In genomic region chr10:50738974-50739617, GRCh38 we compare ENCODE assay signal across 8 cellular contexts. TPM values are rescaled to one million over a fixed set of nuclear protein-coding genes. Genes with fewer than 3 reads are reported as not detected.
DNase-seq lines count a peak whose midpoint lies in the region; ATAC-seq and TF ChIP-seq lines count a peak whose summit lies in the region.
"Not testable (repeated sequence)": the region's sequence is repeated elsewhere in the genome, so short reads cannot be mapped to it uniquely, and the experiment has no call there.

No MANE protein-coding gene starts in this region.

- not testable (repeated sequence) for H3K9me3 ChIP-seq in BLaER1 treated with 17β-estradiol and CSF1 and Interleukin-3, amounts not matched to agents 10 nM and 100 nM (replicated peaks in 1 of 11); Panc1 (ENCODE audit: control insufficient read depth, insufficient read depth, low read depth, low read length); effector memory CD4-positive, alpha-beta T cell (ENCODE audit: control insufficient read depth, low read length); iPS-15b (ENCODE audit: control insufficient read depth, insufficient read depth, low read length); stomach

- H4K20me1 ChIP-seq in BLaER1 treated with 17β-estradiol and CSF1 and Interleukin-3, amounts not matched to agents 10 nM and 100 nM = not testable (repeated sequence)

- TSS peak; percentile 95 for BruUV-seq in Panc1 (replicated peaks; lab: Mats Ljungman, UMichigan)

- POLR2A ChIA-PET in Panc1 (lab: Charles Lee) = not testable (repeated sequence)

- not testable (repeated sequence) for H3K9me3 Mint-ChIP-seq in activated naive CD4-positive, alpha-beta T cell treated with anti-CD3 and anti-CD28 coated beads, Interleukin-2, amount 50 U/mL, for 24 hours; nephron

- H3K27me3 Mint-ChIP-seq in activated naive CD4-positive, alpha-beta T cell treated with anti-CD3 and anti-CD28 coated beads, Interleukin-2, amount 50 U/mL, for 24 hours = not testable (repeated sequence)
- peaks cover 29% of the 10 kb centered on the region for H3K27me3 Mint-ChIP-seq in nephron (ENCODE audit: low read depth)

- peak overlapping the region; percentile 68 to 81 (median 75); a peak in 21 of 22 replicates for H3K9ac ChIP-seq in BLaER1 treated with 17β-estradiol and CSF1 and Interleukin-3, amounts not matched to agents 10 nM and 100 nM
- H3K9ac ChIP-seq in iPS-15b (ENCODE audit: low read depth, low read length) = peak overlapping the region; percentile 93

- H3K36me3 Mint-ChIP-seq in activated naive CD4-positive, alpha-beta T cell treated with anti-CD3 and anti-CD28 coated beads, Interleukin-2, amount 50 U/mL, for 24 hours; nephron (ENCODE audit: low read depth): not testable (repeated sequence)

- TF ChIP-seq POLR2A in stomach (IDR thresholded peaks at IDR 0.05) = not testable (repeated sequence)

- not testable (repeated sequence) for ATAC-seq in Panc1

- in situ Hi-C loops in Panc1 (cut with HindIII; ENCODE audit: low pct_unique_long_range_greater_than_20kb, low sequenced_read_pairs) = not testable (repeated sequence)

- peak overlapping the region in 10 of 11 experiments; percentile 36 to 68 (median 61); a peak in 17 of 22 replicates for H3K27ac ChIP-seq in BLaER1 treated with 17β-estradiol and CSF1 and Interleukin-3, amounts not matched to agents 10 nM and 100 nM
- H3K27ac ChIP-seq in Panc1 (ENCODE audit: low read length) (peak overlapping the region; percentile 93), stomach (peak overlapping the region; percentile 55 to 86 (median 83))
- peak overlapping the region; percentile 41 for H3K27ac ChIP-seq in effector memory CD4-positive, alpha-beta T cell (ENCODE audit: insufficient read depth, low read length, poor library complexity, severe bottlenecking)

- TF ChIP-seq CTCF in HFF-Myc (IDR thresholded peaks at IDR 0.05; ENCODE audit: low read depth, low read length, missing control alignments); Panc1 (IDR thresholded peaks at IDR 0.05); nephron (IDR thresholded peaks at IDR 0.05; ENCODE audit: unreplicated experiment in 3 of 3); stomach (IDR thresholded peaks at IDR 0.05): not testable (repeated sequence)

- H3K4me3 Mint-ChIP-seq in activated naive CD4-positive, alpha-beta T cell treated with anti-CD3 and anti-CD28 coated beads, Interleukin-2, amount 50 U/mL, for 24 hours = peak overlapping the region; percentile 99
- peak overlapping the region; percentile 95 to 96 (median 96) for H3K4me3 Mint-ChIP-seq in nephron

- not testable (repeated sequence) for TF ChIP-seq EP300 in stomach (IDR thresholded peaks at IDR 0.05)

- CTCF ChIA-PET in Panc1 (lab: Charles Lee) = not testable (repeated sequence)

- peak overlapping the region; percentile 94 for H3K27ac Mint-ChIP-seq in activated naive CD4-positive, alpha-beta T cell treated with anti-CD3 and anti-CD28 coated beads, Interleukin-2, amount 50 U/mL, for 24 hours
- H3K27ac Mint-ChIP-seq in nephron = peak overlapping the region; percentile 92 to 96 (median 94)

- peak overlapping the region; percentile 64 to 86 (median 76) for H3K4me3 ChIP-seq in BLaER1 treated with 17β-estradiol and CSF1 and Interleukin-3, amounts not matched to agents 10 nM and 100 nM
- peak overlapping the region; percentile 85 for H3K4me3 ChIP-seq in HFF-Myc (replicated peaks; ENCODE audit: low read depth, low read length)
- peak overlapping the region; percentile 74 to 96 for H3K4me3 ChIP-seq in Panc1 (ENCODE audit: low read depth in 2 of 2, low read length in 2 of 2)
- H3K4me3 ChIP-seq in effector memory CD4-positive, alpha-beta T cell (ENCODE audit: insufficient read depth, low read depth, low read length, poor library complexity, severe bottlenecking) = peak overlapping the region; percentile 92
- H3K4me3 ChIP-seq in iPS-15b (ENCODE audit: low read depth, low read length) = peak overlapping the region; percentile 91
- H3K4me3 ChIP-seq in stomach = peak overlapping the region; percentile 60 to 87 (median 68)

- H3K27me3 ChIP-seq in BLaER1 treated with 17β-estradiol and CSF1 and Interleukin-3, amounts not matched to agents 10 nM and 100 nM; Panc1 (ENCODE audit: control insufficient read depth, insufficient read depth, low read length); effector memory CD4-positive, alpha-beta T cell (replicated peaks; ENCODE audit: control insufficient read depth, insufficient read depth, low read length, poor library complexity, severe bottlenecking); iPS-15b (ENCODE audit: control insufficient read depth, insufficient read depth, low read length); stomach: not testable (repeated sequence)

- intact Hi-C loops in Panc1 (cut with micrococcal nuclease; ENCODE audit: unreplicated experiment); stomach (cut with DNase I; ENCODE audit: low total_unique reads): not testable (repeated sequence)

- H3K36me3 ChIP-seq in BLaER1 treated with 17β-estradiol and CSF1 and Interleukin-3, amounts not matched to agents 10 nM and 100 nM; Panc1 (ENCODE audit: control insufficient read depth, insufficient read depth, low read length); effector memory CD4-positive, alpha-beta T cell (ENCODE audit: control insufficient read depth, insufficient read depth, low read length); iPS-15b (ENCODE audit: control insufficient read depth, insufficient read depth, low read length); stomach: not testable (repeated sequence)

- H3K4me1 ChIP-seq in BLaER1 treated with 17β-estradiol and CSF1 and Interleukin-3, amounts not matched to agents 10 nM and 100 nM = peaks cover 0 to 16% (median 8%) of the 10 kb centered on the region in 10 experiments; a peak in 11 of 20 replicates
- not testable (repeated sequence) for H3K4me1 ChIP-seq in Panc1 (ENCODE audit: control insufficient read depth, insufficient read depth, low read length); effector memory CD4-positive, alpha-beta T cell (ENCODE audit: control insufficient read depth, insufficient read depth, low read length, poor library complexity, severe bottlenecking); iPS-15b (ENCODE audit: control insufficient read depth, insufficient read depth, low read length)
- peaks cover 4 to 12% (median 8%) of the 10 kb centered on the region in 4 donors for H3K4me1 ChIP-seq in stomach

- peak overlapping the region; percentile 86 to 97 (median 93) for H3K4me2 ChIP-seq in BLaER1 treated with 17β-estradiol and CSF1 and Interleukin-3, amounts not matched to agents 10 nM and 100 nM

- 67 to 72% (median 72%) methylated on average over 23 of the region's 23 CpGs for WGBS in stomach, 5 donors

- peaks cover 36% of the 10 kb centered on the region for H3K4me1 Mint-ChIP-seq in activated naive CD4-positive, alpha-beta T cell treated with anti-CD3 and anti-CD28 coated beads, Interleukin-2, amount 50 U/mL, for 24 hours
- H3K4me1 Mint-ChIP-seq in nephron = not testable (repeated sequence)

- DNase-seq in HFF-Myc (ENCODE audit: extremely low read depth, low read depth); Panc1 (ENCODE audit: low read depth, low spot score); effector memory CD4-positive, alpha-beta T cell; stomach: not testable (repeated sequence)

RNA-seq across cellular contexts. Expression of gene ASAH2B, which starts 0.6 kb away (rescaled TPM):
- total RNA-seq in Panc1 (2021; ENCODE audit: unreplicated experiment) = 3.3 TPM
- 6.5 TPM for polyA plus RNA-seq in Panc1 (2012; ENCODE audit: insufficient read length)
- 1 to 10 TPM in 2 of 5 donors, under 1 TPM in 1, not detected in 2; 0.29 to 8.1 (median 5.1) TPM for total RNA-seq in stomach
- polyA plus RNA-seq in stomach = 1 to 10 TPM; 2.4 to 3.0 (median 2.7) TPM

Comparison
In these comparisons a context has a peak if more than half of its experiments do, and no peak if none do; other contexts are left out.
1. H3K27ac ChIP-seq: peak in every context shown above with its lines; median percentile 93 in Panc1; 83 in stomach; 61 in BLaER1 treated with 17β-estradiol and CSF1 and Interleukin-3, amounts not matched to agents 10 nM and 100 nM; 41 in effector memory CD4-positive, alpha-beta T cell.